In genomic region chr14:55926007-55926406, GRCh38 we compare ENCODE assay signal across 1 cellular context.
TF ChIP-seq lines count a peak whose summit lies in the region.

No MANE protein-coding gene starts in this region.

TF ChIP-seq in HepG2, 621 proteins besides CTCF, POLR2A, EP300 and RAD21 (continued from another document and continues in another):
- no peak for TF ChIP-seq THRA (CRISPR knock-in tag; IDR thresholded peaks at IDR 0.05; ENCODE audit: borderline replicate concordance)
- TF ChIP-seq ZNF691 (CRISPR knock-in tag; IDR thresholded peaks at IDR 0.05; ENCODE audit: borderline replicate concordance, low read depth): 0 out of 2 replicates have a peak, but pooled peaks have one; percentile 45
- TF ChIP-seq PHF21A (CRISPR knock-in tag; IDR thresholded peaks at IDR 0.05): 0 out of 2 replicates have a peak, but pooled peaks have one; percentile 17
- TF ChIP-seq BRCA1 (CRISPR knock-in tag; IDR thresholded peaks at IDR 0.05): no peak
- no peak for TF ChIP-seq ZNF556 (CRISPR knock-in tag; IDR thresholded peaks at IDR 0.05; ENCODE audit: borderline replicate concordance)
- TF ChIP-seq SALL1 (CRISPR knock-in tag; IDR thresholded peaks at IDR 0.05): peak; percentile 68
- no peak for TF ChIP-seq ZSCAN31 (CRISPR knock-in tag; IDR thresholded peaks at IDR 0.05; ENCODE audit: low read depth)
- TF ChIP-seq ELF4 (CRISPR knock-in tag; IDR thresholded peaks at IDR 0.05; ENCODE audit: borderline replicate concordance): no peak
- TF ChIP-seq ZFAT (CRISPR knock-in tag; conservative IDR thresholded peaks at IDR 0.05): no peak
- 0 out of 2 replicates have a peak, but pooled peaks have one; percentile 23 for TF ChIP-seq ZNF644 (CRISPR knock-in tag; IDR thresholded peaks at IDR 0.05; ENCODE audit: low read depth)
- TF ChIP-seq FOSL2 (CRISPR knock-in tag; IDR thresholded peaks at IDR 0.05): no peak
- TF ChIP-seq USF2 (IDR thresholded peaks at IDR 0.05; ENCODE audit: low read depth, low read length): no peak
- TF ChIP-seq USF2 (CRISPR knock-in tag; IDR thresholded peaks at IDR 0.05; ENCODE audit: borderline replicate concordance): peak; percentile 65; the same call in 1 of the 2 replicates
- TF ChIP-seq SRY (CRISPR knock-in tag; IDR thresholded peaks at IDR 0.05): no peak
- TF ChIP-seq ZNF766 (CRISPR knock-in tag; IDR thresholded peaks at IDR 0.05; ENCODE audit: borderline replicate concordance): no peak
- no peak for TF ChIP-seq ZBTB4 (CRISPR knock-in tag; IDR thresholded peaks at IDR 0.05; ENCODE audit: borderline replicate concordance)
- peak; percentile 69; the same call in 1 of the 2 replicates for TF ChIP-seq TFE3 (CRISPR knock-in tag; IDR thresholded peaks at IDR 0.05)
- 0 out of 2 replicates have a peak, but pooled peaks have one; percentile 23 for TF ChIP-seq CBX5 (CRISPR knock-in tag; IDR thresholded peaks at IDR 0.05; ENCODE audit: borderline replicate concordance)
- peak; percentile 23 for TF ChIP-seq XRCC5 (optimal IDR thresholded peaks at IDR 0.05; ENCODE audit: low read length)
- no peak for TF ChIP-seq PLSCR1 (CRISPR knock-in tag; IDR thresholded peaks at IDR 0.05; ENCODE audit: borderline replicate concordance)
- TF ChIP-seq ZBTB43 (CRISPR knock-in tag; conservative IDR thresholded peaks at IDR 0.05): no peak
- TF ChIP-seq TOPORS (CRISPR knock-in tag; IDR thresholded peaks at IDR 0.05): no peak
- TF ChIP-seq TBL1XR1 (IDR thresholded peaks at IDR 0.05; ENCODE audit: borderline replicate concordance, low read length, partially characterized antibody): peak; percentile 53
- TF ChIP-seq BCL6 (CRISPR knock-in tag; IDR thresholded peaks at IDR 0.05): peak; percentile 99
- TF ChIP-seq NCOA5 (CRISPR knock-in tag; IDR thresholded peaks at IDR 0.05): no peak
- no peak for TF ChIP-seq ZNF737 (CRISPR knock-in tag; IDR thresholded peaks at IDR 0.05; ENCODE audit: borderline replicate concordance)
- peak; percentile 69 for TF ChIP-seq ARID5B (CRISPR knock-in tag; IDR thresholded peaks at IDR 0.05)
- TF ChIP-seq SKIL (CRISPR knock-in tag; IDR thresholded peaks at IDR 0.05; ENCODE audit: borderline replicate concordance): peak; percentile 44; the same call in 1 of the 2 replicates
- TF ChIP-seq FLYWCH1 (CRISPR knock-in tag; IDR thresholded peaks at IDR 0.05): no peak
- no peak for TF ChIP-seq FOXO1 (CRISPR knock-in tag; IDR thresholded peaks at IDR 0.05)
- no peak for TF ChIP-seq SOX13 (IDR thresholded peaks at IDR 0.05)
- TF ChIP-seq SOX13 (CRISPR knock-in tag; conservative IDR thresholded peaks at IDR 0.05 in 1 of 2, IDR thresholded peaks at IDR 0.05 in 1 of 2): peak in 1 of 2 experiments; percentile 36; a peak in 1 of 4 replicates
- no peak for TF ChIP-seq WIZ (CRISPR knock-in tag; IDR thresholded peaks at IDR 0.05)
- TF ChIP-seq MED1 (CRISPR knock-in tag; IDR thresholded peaks at IDR 0.05): no peak
- peak; percentile 24 for TF ChIP-seq ASH2L (IDR thresholded peaks at IDR 0.05; ENCODE audit: insufficient read length, low read depth, low read length)
- TF ChIP-seq HOXA9 (CRISPR knock-in tag; IDR thresholded peaks at IDR 0.05; ENCODE audit: borderline replicate concordance): no peak
- peak; percentile 48; the same call in 1 of the 2 replicates for TF ChIP-seq ZMYM4 (CRISPR knock-in tag; IDR thresholded peaks at IDR 0.05)
- TF ChIP-seq MEIS2 (CRISPR knock-in tag; IDR thresholded peaks at IDR 0.05): no peak
- TF ChIP-seq POGZ (CRISPR knock-in tag; IDR thresholded peaks at IDR 0.05): peak; percentile 46; the same call in 1 of the 2 replicates
- TF ChIP-seq ISX (CRISPR knock-in tag; conservative IDR thresholded peaks at IDR 0.05): no peak
- TF ChIP-seq ZNF674 (CRISPR knock-in tag; IDR thresholded peaks at IDR 0.05; ENCODE audit: low read depth): no peak
- 0 out of 2 replicates have a peak, but pooled peaks have one; percentile 33 for TF ChIP-seq ZGPAT (CRISPR knock-in tag; IDR thresholded peaks at IDR 0.05)
- no peak for TF ChIP-seq ZNF660 (CRISPR knock-in tag; IDR thresholded peaks at IDR 0.05; ENCODE audit: borderline replicate concordance, low read depth)
- no peak for TF ChIP-seq ZFP1 (CRISPR knock-in tag; IDR thresholded peaks at IDR 0.05)
- TF ChIP-seq ARNT2 (CRISPR knock-in tag; IDR thresholded peaks at IDR 0.05; ENCODE audit: low read depth): no peak
- no peak for TF ChIP-seq FOXA1 (IDR thresholded peaks at IDR 0.05)
- TF ChIP-seq FOXA1 (CRISPR knock-in tag; IDR thresholded peaks at IDR 0.05): peak; percentile 84
